Comparison of ENCODE assay signal across 1 cellular context in genomic region chr2:46428911-46429436, GRCh38.
TF ChIP-seq lines count a peak whose summit lies in the region.

No MANE protein-coding gene starts in this region.

TF ChIP-seq in K562, 482 proteins besides CTCF, POLR2A, EP300 and RAD21 (continued from another document and continues in another):
- TF ChIP-seq ZNF318 (IDR thresholded peaks at IDR 0.05; ENCODE audit: borderline replicate concordance in 1 of 2, low read depth in 1 of 2), result no peak
- no peak for TF ChIP-seq BRCA1 (IDR thresholded peaks at IDR 0.05)
- TF ChIP-seq BRCA1 (CRISPR knock-in tag; IDR thresholded peaks at IDR 0.05), result no peak
- peak; percentile 69 for TF ChIP-seq ATF7 (IDR thresholded peaks at IDR 0.05)
- TF ChIP-seq TRIM25 (IDR thresholded peaks at IDR 0.05; ENCODE audit: borderline replicate concordance), result no peak
- peak; percentile 95 for TF ChIP-seq KLF1 (tag; IDR thresholded peaks at IDR 0.05)
- no peak for TF ChIP-seq RBM39 (optimal IDR thresholded peaks at IDR 0.05; ENCODE audit: low read depth, low read length)
- TF ChIP-seq KLF6 (CRISPR knock-in tag; IDR thresholded peaks at IDR 0.05; ENCODE audit: borderline replicate concordance), result peak; percentile 91; the same call in 1 of the 2 replicates
- TF ChIP-seq ZC3H11A (IDR thresholded peaks at IDR 0.05; ENCODE audit: low read depth, low read length), result no peak
- TF ChIP-seq ARID4B (CRISPR knock-in tag; IDR thresholded peaks at IDR 0.05), result no peak
- TF ChIP-seq, protein P1, sequence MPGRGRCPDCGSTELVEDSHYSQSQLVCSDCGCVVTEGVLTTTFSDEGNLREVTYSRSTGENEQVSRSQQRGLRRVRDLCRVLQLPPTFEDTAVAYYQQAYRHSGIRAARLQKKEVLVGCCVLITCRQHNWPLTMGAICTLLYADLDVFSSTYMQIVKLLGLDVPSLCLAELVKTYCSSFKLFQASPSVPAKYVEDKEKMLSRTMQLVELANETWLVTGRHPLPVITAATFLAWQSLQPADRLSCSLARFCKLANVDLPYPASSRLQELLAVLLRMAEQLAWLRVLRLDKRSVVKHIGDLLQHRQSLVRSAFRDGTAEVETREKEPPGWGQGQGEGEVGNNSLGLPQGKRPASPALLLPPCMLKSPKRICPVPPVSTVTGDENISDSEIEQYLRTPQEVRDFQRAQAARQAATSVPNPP (IDR thresholded peaks at IDR 0.05; ENCODE audit: borderline replicate concordance, insufficient read depth, insufficient read length), result no peak
- TF ChIP-seq TAF7 (tag; IDR thresholded peaks at IDR 0.05), result peak; percentile 47
- TF ChIP-seq GTF2F1 (IDR thresholded peaks at IDR 0.05; ENCODE audit: low read depth, low read length), result peak; percentile 83; the same call in 1 of the 2 replicates
- TF ChIP-seq KAT8 (IDR thresholded peaks at IDR 0.05; ENCODE audit: low read depth), result no peak
- TF ChIP-seq, protein P2, sequence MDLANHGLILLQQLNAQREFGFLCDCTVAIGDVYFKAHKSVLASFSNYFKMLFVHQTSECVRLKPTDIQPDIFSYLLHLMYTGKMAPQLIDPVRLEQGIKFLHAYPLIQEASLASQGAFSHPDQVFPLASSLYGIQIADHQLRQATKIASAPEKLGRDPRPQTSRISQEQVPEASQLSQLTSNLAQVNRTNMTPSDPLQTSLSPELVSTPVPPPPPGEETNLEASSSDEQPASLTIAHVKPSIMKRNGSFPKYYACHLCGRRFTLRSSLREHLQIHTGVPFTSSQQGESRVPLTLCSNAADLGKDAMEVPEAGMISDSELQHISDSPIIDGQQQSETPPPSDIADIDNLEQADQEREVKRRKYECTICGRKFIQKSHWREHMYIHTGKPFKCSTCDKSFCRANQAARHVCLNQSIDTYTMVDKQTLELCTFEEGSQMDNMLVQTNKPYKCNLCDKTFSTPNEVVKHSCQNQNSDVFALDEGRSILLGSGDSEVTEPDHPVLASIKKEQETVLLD (IDR thresholded peaks at IDR 0.05), result no peak
- no peak for TF ChIP-seq SRSF3 (IDR thresholded peaks at IDR 0.05; ENCODE audit: insufficient read depth, low read length)
- no peak for TF ChIP-seq PRPF4 (IDR thresholded peaks at IDR 0.05; ENCODE audit: insufficient read depth, low read depth, low read length, poor library complexity, severe bottlenecking)
- no peak for TF ChIP-seq ZFP1 (CRISPR knock-in tag; IDR thresholded peaks at IDR 0.05)
- no peak for TF ChIP-seq ETS2 (tag; IDR thresholded peaks at IDR 0.05; ENCODE audit: borderline replicate concordance, poor library complexity, severe bottlenecking)
- TF ChIP-seq SMC3 (conservative IDR thresholded peaks at IDR 0.05; ENCODE audit: insufficient read depth, low read depth, low read length), result no peak
- TF ChIP-seq ZHX1 (conservative IDR thresholded peaks at IDR 0.05; ENCODE audit: low read length), result no peak
- TF ChIP-seq TEAD4 (IDR thresholded peaks at IDR 0.05; ENCODE audit: low read length), result no peak; the same call in 1 of the 2 replicates
- TF ChIP-seq TEAD4 (CRISPR knock-in tag; IDR thresholded peaks at IDR 0.05; ENCODE audit: borderline replicate concordance), result no peak
- peak; percentile 47; the same call in 1 of the 2 replicates for TF ChIP-seq CBX1 (IDR thresholded peaks at IDR 0.05; ENCODE audit: low read depth)
- TF ChIP-seq MCM5 (IDR thresholded peaks at IDR 0.05; ENCODE audit: low read depth), result no peak
- TF ChIP-seq, protein P3, sequence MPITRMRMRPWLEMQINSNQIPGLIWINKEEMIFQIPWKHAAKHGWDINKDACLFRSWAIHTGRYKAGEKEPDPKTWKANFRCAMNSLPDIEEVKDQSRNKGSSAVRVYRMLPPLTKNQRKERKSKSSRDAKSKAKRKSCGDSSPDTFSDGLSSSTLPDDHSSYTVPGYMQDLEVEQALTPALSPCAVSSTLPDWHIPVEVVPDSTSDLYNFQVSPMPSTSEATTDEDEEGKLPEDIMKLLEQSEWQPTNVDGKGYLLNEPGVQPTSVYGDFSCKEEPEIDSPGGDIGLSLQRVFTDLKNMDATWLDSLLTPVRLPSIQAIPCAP (CRISPR knock-in tag; IDR thresholded peaks at IDR 0.05; ENCODE audit: borderline replicate concordance), result no peak
- TF ChIP-seq CBX2 (IDR thresholded peaks at IDR 0.05; ENCODE audit: insufficient read depth, low read length, poor library complexity, severe bottlenecking), result no peak
- TF ChIP-seq, protein P4, sequence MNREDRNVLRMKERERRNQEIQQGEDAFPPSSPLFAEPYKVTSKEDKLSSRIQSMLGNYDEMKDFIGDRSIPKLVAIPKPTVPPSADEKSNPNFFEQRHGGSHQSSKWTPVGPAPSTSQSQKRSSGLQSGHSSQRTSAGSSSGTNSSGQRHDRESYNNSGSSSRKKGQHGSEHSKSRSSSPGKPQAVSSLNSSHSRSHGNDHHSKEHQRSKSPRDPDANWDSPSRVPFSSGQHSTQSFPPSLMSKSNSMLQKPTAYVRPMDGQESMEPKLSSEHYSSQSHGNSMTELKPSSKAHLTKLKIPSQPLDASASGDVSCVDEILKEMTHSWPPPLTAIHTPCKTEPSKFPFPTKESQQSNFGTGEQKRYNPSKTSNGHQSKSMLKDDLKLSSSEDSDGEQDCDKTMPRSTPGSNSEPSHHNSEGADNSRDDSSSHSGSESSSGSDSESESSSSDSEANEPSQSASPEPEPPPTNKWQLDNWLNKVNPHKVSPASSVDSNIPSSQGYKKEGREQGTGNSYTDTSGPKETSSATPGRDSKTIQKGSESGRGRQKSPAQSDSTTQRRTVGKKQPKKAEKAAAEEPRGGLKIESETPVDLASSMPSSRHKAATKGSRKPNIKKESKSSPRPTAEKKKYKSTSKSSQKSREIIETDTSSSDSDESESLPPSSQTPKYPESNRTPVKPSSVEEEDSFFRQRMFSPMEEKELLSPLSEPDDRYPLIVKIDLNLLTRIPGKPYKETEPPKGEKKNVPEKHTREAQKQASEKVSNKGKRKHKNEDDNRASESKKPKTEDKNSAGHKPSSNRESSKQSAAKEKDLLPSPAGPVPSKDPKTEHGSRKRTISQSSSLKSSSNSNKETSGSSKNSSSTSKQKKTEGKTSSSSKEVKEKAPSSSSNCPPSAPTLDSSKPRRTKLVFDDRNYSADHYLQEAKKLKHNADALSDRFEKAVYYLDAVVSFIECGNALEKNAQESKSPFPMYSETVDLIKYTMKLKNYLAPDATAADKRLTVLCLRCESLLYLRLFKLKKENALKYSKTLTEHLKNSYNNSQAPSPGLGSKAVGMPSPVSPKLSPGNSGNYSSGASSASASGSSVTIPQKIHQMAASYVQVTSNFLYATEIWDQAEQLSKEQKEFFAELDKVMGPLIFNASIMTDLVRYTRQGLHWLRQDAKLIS (CRISPR knock-in tag; IDR thresholded peaks at IDR 0.05), result no peak
- TF ChIP-seq SUPT5H (IDR thresholded peaks at IDR 0.05), result peak; percentile 93
